Comparison of ENCODE assay signal across 7 cellular contexts in the genomic region with DNA sequence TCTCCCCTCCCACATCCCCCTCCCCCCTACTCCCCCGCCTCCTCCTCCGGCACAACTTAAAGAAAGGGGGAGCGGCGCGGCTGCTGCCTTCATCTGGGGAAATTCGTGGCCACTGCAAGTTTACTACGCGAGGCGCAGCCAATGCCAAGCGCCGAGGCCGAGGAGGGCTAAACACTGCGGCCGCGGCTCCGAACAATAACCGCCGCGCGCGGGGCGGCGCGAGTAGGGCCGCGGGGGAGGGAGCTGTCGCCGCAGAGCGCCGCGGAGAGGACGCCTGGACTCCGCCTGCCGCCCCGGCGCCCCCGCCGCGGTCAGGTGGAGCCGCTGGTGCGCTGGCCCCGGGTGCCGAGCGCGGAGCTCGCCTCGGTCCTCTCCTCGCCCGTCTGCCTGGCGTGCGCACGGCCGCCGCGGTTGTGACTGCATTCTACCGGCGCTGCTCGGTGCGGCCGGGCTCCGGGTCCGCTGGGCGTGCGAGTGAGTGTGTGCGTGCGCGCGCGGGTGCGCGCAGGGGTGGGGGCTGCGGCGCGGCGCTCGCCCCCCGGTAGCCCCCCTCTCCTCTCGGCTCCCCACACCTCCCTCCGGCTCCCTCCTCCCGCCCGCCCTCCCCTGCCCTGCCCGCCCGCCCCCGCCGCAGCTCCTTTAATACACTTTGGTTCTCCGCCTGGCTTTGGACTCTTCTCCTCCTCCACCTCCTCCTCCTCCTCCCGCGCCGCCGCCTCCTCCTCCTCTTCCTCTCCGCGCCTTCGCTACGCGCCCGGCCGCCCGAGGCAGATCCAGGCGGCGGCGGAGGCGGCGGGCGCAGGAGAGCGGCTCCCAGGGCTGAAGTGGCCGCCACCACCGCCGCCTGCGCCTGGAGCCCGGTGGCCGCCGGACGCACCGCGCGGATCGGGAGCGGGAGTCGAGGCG. TPM values are rescaled to one million over a fixed set of nuclear protein-coding genes. Genes with fewer than 3 reads are reported as not detected.
DNase-seq lines count a peak whose midpoint lies in the region; ATAC-seq and TF ChIP-seq lines count a peak whose summit lies in the region.

A gene (plus strand): TSS at position 670 of the 906 bp plus-strand sequence. CDS start 281 bp downstream, outside the sequence.

- H3F3A ChIP-seq in MM.1S (ENCODE audit: insufficient read depth, low read length): no peaks in the 10 kb centered on the region

- no peak for ATAC-seq in HG02588 (IDR thresholded peaks at IDR 0.05; ENCODE audit: unreplicated experiment)

- peaks cover 10% of the 10 kb centered on the region; the same call in 1 of the 2 replicates for H3K27me3 ChIP-seq in MM.1S (replicated peaks; ENCODE audit: insufficient read depth, low read length)
- peaks cover 87% of the 10 kb centered on the region for H3K27me3 ChIP-seq in osteoblast (ENCODE audit: insufficient read depth, low read length)

- H3K27ac ChIP-seq in MM.1S (ENCODE audit: low read length): no peak within 1 kb of the TSS
- no peak within 1 kb of the TSS for H3K27ac ChIP-seq in osteoblast (ENCODE audit: low read depth, low read length)

- H3K9ac ChIP-seq in ES-I3 (ENCODE audit: low read depth, low read length) (peak within 1 kb of the TSS; percentile 80), MM.1S (ENCODE audit: low read length) (peak within 1 kb of the TSS; percentile 51; the same call in 1 of the 2 replicates)

- H4K20me1 ChIP-seq in MM.1S (ENCODE audit: insufficient read depth, low read length) (no peaks in the 10 kb centered on the region), osteoblast (ENCODE audit: insufficient read depth, low read length) (peaks cover 3% of the 10 kb centered on the region)

- no peaks in the 10 kb centered on the region for H3K79me2 ChIP-seq in MM.1S (ENCODE audit: low read length)
- H3K79me2 ChIP-seq in osteoblast (ENCODE audit: insufficient read depth, low read length): no peaks in the 10 kb centered on the region

- H3K4me3 ChIP-seq in MM.1S (ENCODE audit: low read length) (peak within 1 kb of the TSS; percentile 77), fibroblast of pulmonary artery (replicated peaks; ENCODE audit: low read depth, low read length) (peak within 1 kb of the TSS; percentile 44), osteoblast (ENCODE audit: insufficient read depth, low read length) (peak within 1 kb of the TSS; percentile 45)

- H3K36me3 ChIP-seq in ES-I3 (ENCODE audit: insufficient read depth, low read length) (no peaks in the 10 kb centered on the region), MM.1S (replicated peaks; ENCODE audit: insufficient read depth, low read length) (no peaks in the 10 kb centered on the region), osteoblast (ENCODE audit: insufficient read depth, low read length) (no peaks in the 10 kb centered on the region)

- TF ChIP-seq CTCF in MM.1S (IDR thresholded peaks at IDR 0.05; ENCODE audit: low read length): no peak
- TF ChIP-seq CTCF in fibroblast of pulmonary artery (IDR thresholded peaks at IDR 0.05; ENCODE audit: low read length, missing control alignments): no peak
- TF ChIP-seq CTCF in osteoblast (IDR thresholded peaks at IDR 0.05; ENCODE audit: extremely low read depth, low read depth, low read length): no peak

- no peaks in the 10 kb centered on the region for H3K9me3 ChIP-seq in ES-I3 (ENCODE audit: control insufficient read depth, insufficient read depth, low read length)
- H3K9me3 ChIP-seq in MM.1S (replicated peaks; ENCODE audit: insufficient read depth, low read length): no peaks in the 10 kb centered on the region
- no peaks in the 10 kb centered on the region for H3K9me3 ChIP-seq in osteoblast (ENCODE audit: low read depth, low read length)

- DNase-seq in MM.1S (peak; percentile 61), UCSD-AML1 (lab: John Stamatoyannopoulos, UW; ENCODE audit: unreplicated experiment) (peak; percentile 56), fibroblast of pulmonary artery (ENCODE audit: low read depth) (no peak), osteoblast (ENCODE audit: insufficient read length, low spot score, missing footprints) (peak; percentile 89)
- DNase-seq in central memory CD4-positive, alpha-beta T cell: no peak

- H2AFZ ChIP-seq in MM.1S (ENCODE audit: low read length) (peak within 1 kb of the TSS; percentile 83; the same call in 1 of the 2 replicates), osteoblast (ENCODE audit: low read length) (no peak within 1 kb of the TSS)

- H3K9me2 ChIP-seq in MM.1S (replicated peaks; ENCODE audit: insufficient read depth, low read length): no peaks in the 10 kb centered on the region

- peak within 1 kb of the TSS; percentile 81 for H3K4me2 ChIP-seq in MM.1S (ENCODE audit: low read depth, low read length)
- H3K4me2 ChIP-seq in osteoblast (ENCODE audit: insufficient read depth, low read length): peak within 1 kb of the TSS; percentile 48

- H3K4me1 ChIP-seq in ES-I3 (ENCODE audit: insufficient read depth, low read length): peaks cover 16% of the 10 kb centered on the region
- no peaks in the 10 kb centered on the region for H3K4me1 ChIP-seq in MM.1S (ENCODE audit: low read length)
- H3K4me1 ChIP-seq in osteoblast (ENCODE audit: insufficient read depth, low read length): no peaks in the 10 kb centered on the region

RNA-seq across cellular contexts. Expression of the gene that starts here (rescaled TPM):
- total RNA-seq in osteoblast: not detected in 2 replicates

Comparison
In these comparisons a context has a peak if more than half of its experiments do, and no peak if none do; other contexts are left out.
1. Peak in DNase-seq, H3K4me3 ChIP-seq and H3K4me2 ChIP-seq in osteoblast; RNA of the gene not detected or under 1 TPM.
2. DNase-seq: peak in MM.1S (single experiment) and UCSD-AML1 (single experiment); none in fibroblast of pulmonary artery (single experiment) and central memory CD4-positive, alpha-beta T cell (single experiment).
3. Peak in every context shown above with its lines, with median percentiles within 50 percentile points of each other: H3K4me3 ChIP-seq.